11 cellular contexts compared by ENCODE assay signal in genomic region chr6:21188505-21189223, GRCh38.
DNase-seq lines count a peak whose midpoint lies in the region; ATAC-seq lines count a peak whose summit lies in the region.
"Had no signal": no experiment of that assay in that cellular context is flagged by ENCODE, and none has a peak within 500 bp of the region (broad histone marks: within the 10 kb centered on the region; RNA-seq: fewer than 3 reads in every experiment).

No MANE protein-coding gene starts in this region.

- peaks cover 9 to 22% (median 13%) of the 10 kb centered on the region in 4 donors for H3K4me1 Mint-ChIP-seq in CD4-positive, alpha-beta memory T cell

- peak; percentile 90 for DNase-seq in DMS153 (lab: John Stamatoyannopoulos, UW)
- peak; percentile 71 to 94 for DNase-seq in NCI-H2081 (lab: John Stamatoyannopoulos, UW)
- DNase-seq in dermis microvascular lymphatic vessel endothelial cell (ENCODE audit: low read depth in 2 of 2) = peak; percentile 34 to 76
- no peak for DNase-seq in stimulated activated naive CD4-positive, alpha-beta T cell (lab: John Stamatoyannopoulos, UW)
- no peak for DNase-seq in posterior vena cava (ENCODE audit: low spot score)
- no peak for DNase-seq in CD4-positive, alpha-beta memory T cell
- DNase-seq: activated naive CD8-positive, alpha-beta T cell treated with anti-CD3 and anti-CD28 coated beads, Interleukin-2, amount 10 ng/mL, durations not matched to agents 7 days and 5 days; small intestine had no signal

- POLR2A ChIA-PET in CD4-positive, alpha-beta memory T cell (lab: Charles Lee; ENCODE audit: partially characterized antibody) = no interaction called here

- no peaks in the 10 kb centered on the region for H3K36me3 ChIP-seq in CD4-positive, alpha-beta memory T cell (ENCODE audit: insufficient read depth, low read length)

- peaks cover 6 to 21% of the 10 kb centered on the region in 2 donors for H3K36me3 Mint-ChIP-seq in CD4-positive, alpha-beta memory T cell

- no peaks in the 10 kb centered on the region for H3K27me3 ChIP-seq in CD4-positive, alpha-beta memory T cell (ENCODE audit: insufficient read depth, low read length)

- H3K27me3 Mint-ChIP-seq in CD4-positive, alpha-beta memory T cell = no peaks in the 10 kb centered on the region
- H3K27me3 Mint-ChIP-seq: activated naive CD8-positive, alpha-beta T cell treated with anti-CD3 and anti-CD28 coated beads, Interleukin-2, amount 10 ng/mL, durations not matched to agents 7 days and 5 days had no signal

- no peak overlapping the region for H3K4me3 ChIP-seq in CD4-positive, alpha-beta memory T cell (ENCODE audit: low read length in 2 of 2)

- no peaks in the 10 kb centered on the region for H3K4me1 ChIP-seq in CD4-positive, alpha-beta memory T cell (ENCODE audit: insufficient read depth, low read length)

- intact Hi-C loops in posterior vena cava (cut with DNase I) = no loop called here
- intact Hi-C loops in CD4-positive, alpha-beta memory T cell (cut with micrococcal nuclease) = no loop called here

- ATAC-seq in GM21717 (IDR thresholded peaks at IDR 0.05; ENCODE audit: unreplicated experiment) (peak; percentile 63), HG03135 (IDR thresholded peaks at IDR 0.05; ENCODE audit: unreplicated experiment) (no peak)
- ATAC-seq: HCT116 had no signal

- CTCF ChIA-PET in CD4-positive, alpha-beta memory T cell (lab: Charles Lee; ENCODE audit: partially characterized antibody) = no interaction called here

- H3K9me3 Mint-ChIP-seq in CD4-positive, alpha-beta memory T cell = peaks cover 0 to 8% (median 0%) of the 10 kb centered on the region in 8 donors

- H3K9me3 ChIP-seq in CD4-positive, alpha-beta memory T cell (ENCODE audit: control insufficient read depth in 1 of 2, low read length in 2 of 2) = no peaks in the 10 kb centered on the region

- no peak overlapping the region for H3K4me3 Mint-ChIP-seq in CD4-positive, alpha-beta memory T cell
- H3K4me3 Mint-ChIP-seq: activated naive CD8-positive, alpha-beta T cell treated with anti-CD3 and anti-CD28 coated beads, Interleukin-2, amount 10 ng/mL, durations not matched to agents 7 days and 5 days had no signal

- peak overlapping the region in 2 of 7 donors; percentile 2 to 22 for H3K27ac Mint-ChIP-seq in CD4-positive, alpha-beta memory T cell
- H3K27ac Mint-ChIP-seq: activated naive CD8-positive, alpha-beta T cell treated with anti-CD3 and anti-CD28 coated beads, Interleukin-2, amount 10 ng/mL, durations not matched to agents 7 days and 5 days had no signal

- no peak overlapping the region for H3K27ac ChIP-seq in CD4-positive, alpha-beta memory T cell (ENCODE audit: low read depth, low read length)

Comparison
In these comparisons a context has a peak if more than half of its experiments do, and no peak if none do; other contexts are left out.
1. DNase-seq: peak in DMS153 (single experiment), NCI-H2081 (2 of 2) and dermis microvascular lymphatic vessel endothelial cell (2 of 2); none in stimulated activated naive CD4-positive, alpha-beta T cell (0 of 6), posterior vena cava (single experiment) and CD4-positive, alpha-beta memory T cell (0 of 5).